ENCODE assay signal across 8 cellular contexts in genomic region chr4:165221306-165221705, GRCh38. TPM values are rescaled to one million over a fixed set of nuclear protein-coding genes. Genes with fewer than 3 reads are reported as not detected.
DNase-seq lines count a peak whose midpoint lies in the region; ATAC-seq, FAIRE-seq and TF ChIP-seq lines count a peak whose summit lies in the region.
"Not testable (repeated sequence)": the region's sequence is repeated elsewhere in the genome, so short reads cannot be mapped to it uniquely, and the experiment has no call there.

No MANE protein-coding gene starts in this region.

- not testable (repeated sequence) for H3K9me3 Mint-ChIP-seq in CD4-positive, alpha-beta memory T cell; activated T-cell treated with anti-CD3 and anti-CD28 coated beads, Interleukin-2, amount 50 U/mL, for 24 hours

- H3K27me3 Mint-ChIP-seq in CD4-positive, alpha-beta memory T cell; activated T-cell treated with anti-CD3 and anti-CD28 coated beads, Interleukin-2, amount 50 U/mL, for 24 hours: not testable (repeated sequence)

- not testable (repeated sequence) for DNase-seq in CD4-positive, alpha-beta memory T cell; RWPE1 (ENCODE audit: low spot score); activated T-cell treated with anti-CD3 and anti-CD28 coated beads, Interleukin-2, amount 50 U/mL, for 24 hours; ascending aorta (ENCODE audit: low spot score in 2 of 2); endothelial cell of umbilical vein (ENCODE audit: low read depth, low spot score); psoas muscle; vagina (ENCODE audit: extremely low spot score in 2 of 2)

- H3K27me3 ChIP-seq in CD4-positive, alpha-beta memory T cell (ENCODE audit: insufficient read depth, low read length); ascending aorta; endothelial cell of umbilical vein (ENCODE audit: control insufficient read depth in 2 of 2, insufficient read depth in 2 of 2, low read length in 2 of 2); liver (ENCODE audit: control insufficient read depth in 4 of 4, insufficient read depth in 4 of 4, low read length in 3 of 4); psoas muscle (ENCODE audit: insufficient read depth in 3 of 3, low read length in 2 of 3); vagina: not testable (repeated sequence)

- not testable (repeated sequence) for BruUV-seq in endothelial cell of umbilical vein (replicated peaks; lab: Mats Ljungman, UMichigan)

- CTCF ChIA-PET in CD4-positive, alpha-beta memory T cell (lab: Charles Lee; ENCODE audit: partially characterized antibody); RWPE1 (lab: Yijun Ruan, JAX); endothelial cell of umbilical vein (lab: Charles Lee): not testable (repeated sequence)

- not testable (repeated sequence) for TF ChIP-seq CTCF in RWPE1 (conservative IDR thresholded peaks at IDR 0.05; ENCODE audit: low read depth); ascending aorta (IDR thresholded peaks at IDR 0.05); endothelial cell of umbilical vein (IDR thresholded peaks at IDR 0.05; ENCODE audit: extremely low read depth in 1 of 2, insufficient read depth in 1 of 2, low read depth in 1 of 2, low read length in 2 of 2); liver (IDR thresholded peaks at IDR 0.05; ENCODE audit: low read depth, low read length, missing input control); psoas muscle (IDR thresholded peaks at IDR 0.05); vagina (IDR thresholded peaks at IDR 0.05)

- not testable (repeated sequence) for ATAC-seq in psoas muscle

- H4K20me1 ChIP-seq in endothelial cell of umbilical vein (replicated peaks; ENCODE audit: control insufficient read depth, extremely low read depth, insufficient read depth, low read length): not testable (repeated sequence)

- H3K4me3 Mint-ChIP-seq in CD4-positive, alpha-beta memory T cell: peak overlapping the region in 1 of 8 donors; percentile 3
- H3K4me3 Mint-ChIP-seq in activated T-cell treated with anti-CD3 and anti-CD28 coated beads, Interleukin-2, amount 50 U/mL, for 24 hours: not testable (repeated sequence)

- FAIRE-seq in endothelial cell of umbilical vein (lab: Jason Lieb, UNC): not testable (repeated sequence)

- intact Hi-C loops in CD4-positive, alpha-beta memory T cell (cut with micrococcal nuclease); psoas muscle (cut with DNase I); vagina (cut with DNase I): not testable (repeated sequence)
- intact Hi-C loops in ascending aorta (cut with DNase I) (loop anchor here (5.0 kb wide), 1 partner anchor 109 kb away; the partner anchor contains the start of gene TMEM192), endothelial cell of umbilical vein (cut with micrococcal nuclease) (loop anchor here (5.0 kb wide), 1 partner anchor 36 kb away; no protein-coding TSS in a partner anchor)

- not testable (repeated sequence) for H3K27ac ChIP-seq in CD4-positive, alpha-beta memory T cell (ENCODE audit: low read depth, low read length)
- H3K27ac ChIP-seq in RWPE1 (peak overlapping the region; percentile 91), ascending aorta (peak overlapping the region; percentile 84 to 85), endothelial cell of umbilical vein (ENCODE audit: insufficient read depth, low read depth, low read length) (peak overlapping the region; percentile 96), liver (ENCODE audit: low read depth in 1 of 2, low read length in 2 of 2) (peak overlapping the region; percentile 69 to 80), psoas muscle (peak overlapping the region; percentile 3), vagina (peak overlapping the region; percentile 1)

- H3K4me1 ChIP-seq in CD4-positive, alpha-beta memory T cell (ENCODE audit: insufficient read depth, low read length); psoas muscle: not testable (repeated sequence)
- H3K4me1 ChIP-seq in ascending aorta (peaks cover 0 to 26% of the 10 kb centered on the region in 2 donors), endothelial cell of umbilical vein (ENCODE audit: control insufficient read depth, extremely low read depth, insufficient read depth, low read length) (peaks cover 21% of the 10 kb centered on the region), liver (ENCODE audit: control insufficient read depth in 4 of 4, insufficient read depth in 4 of 4, low read length in 3 of 4) (peaks cover 2 to 16% (median 8%) of the 10 kb centered on the region in 4 donors), vagina (peaks cover 11% of the 10 kb centered on the region)

- not testable (repeated sequence) for H3K36me3 ChIP-seq in CD4-positive, alpha-beta memory T cell (ENCODE audit: insufficient read depth, low read length); ascending aorta; endothelial cell of umbilical vein (ENCODE audit: control insufficient read depth in 2 of 2, extremely low read depth in 1 of 2, insufficient read depth in 2 of 2, low read length in 2 of 2); liver (ENCODE audit: control insufficient read depth in 4 of 4, insufficient read depth in 3 of 4, low read depth in 1 of 4, low read length in 3 of 4); psoas muscle (ENCODE audit: insufficient read depth in 1 of 2, low read depth in 1 of 2); vagina

- POLR2A ChIA-PET in CD4-positive, alpha-beta memory T cell (lab: Charles Lee; ENCODE audit: partially characterized antibody); RWPE1 (lab: Yijun Ruan, JAX; ENCODE audit: low non-redundant PET); endothelial cell of umbilical vein (lab: Charles Lee): not testable (repeated sequence)

- not testable (repeated sequence) for TF ChIP-seq POLR2A in endothelial cell of umbilical vein (IDR thresholded peaks at IDR 0.05; ENCODE audit: low read depth, low read length); vagina (IDR thresholded peaks at IDR 0.05)

- peaks cover 24 to 50% (median 31%) of the 10 kb centered on the region in 4 donors for H3K4me1 Mint-ChIP-seq in CD4-positive, alpha-beta memory T cell
- H3K4me1 Mint-ChIP-seq in activated T-cell treated with anti-CD3 and anti-CD28 coated beads, Interleukin-2, amount 50 U/mL, for 24 hours (ENCODE audit: low read depth): peaks cover 49% of the 10 kb centered on the region

- 94% methylated on average over 4 of the region's 4 CpGs for WGBS in liver
- WGBS in psoas muscle, 3 donors: 78 to 87% (median 82%) methylated on average over 4 of the region's 4 CpGs

- peak overlapping the region in 5 of 7 donors; percentile 11 to 89 (median 74) for H3K27ac Mint-ChIP-seq in CD4-positive, alpha-beta memory T cell
- H3K27ac Mint-ChIP-seq in activated T-cell treated with anti-CD3 and anti-CD28 coated beads, Interleukin-2, amount 50 U/mL, for 24 hours: peak overlapping the region; percentile 55

- dilution Hi-C loops in endothelial cell of umbilical vein (cut with MboI; ENCODE audit: extremely low pct_ligation_motif_present, low sequenced_read_pairs): not testable (repeated sequence)

- not testable (repeated sequence) for H3K9me1 ChIP-seq in endothelial cell of umbilical vein (replicated peaks; ENCODE audit: control insufficient read depth, extremely low read depth, insufficient read depth, low read length)

- H3K9ac ChIP-seq in endothelial cell of umbilical vein (replicated peaks; ENCODE audit: extremely low read depth, insufficient read depth, low read length); liver (ENCODE audit: low read depth in 1 of 2, low read length in 2 of 2): not testable (repeated sequence)

- TF ChIP-seq RAD21 in liver (IDR thresholded peaks at IDR 0.05): not testable (repeated sequence)

- not testable (repeated sequence) for H3K4me3 ChIP-seq in CD4-positive, alpha-beta memory T cell (ENCODE audit: low read length in 2 of 2); ascending aorta; endothelial cell of umbilical vein (replicated peaks in 1 of 3; ENCODE audit: insufficient read depth in 1 of 3, low read depth in 1 of 3, low read length in 3 of 3); liver (ENCODE audit: low read depth in 1 of 3, low read length in 3 of 3); psoas muscle; vagina

- H3K4me2 ChIP-seq in endothelial cell of umbilical vein (ENCODE audit: insufficient read depth, low read length): not testable (repeated sequence)

- peaks cover 15% of the 10 kb centered on the region for H3K79me2 ChIP-seq in endothelial cell of umbilical vein (ENCODE audit: control insufficient read depth, insufficient read depth, low read length)

- H3K36me3 Mint-ChIP-seq in CD4-positive, alpha-beta memory T cell: peaks cover 14 to 25% of the 10 kb centered on the region in 2 donors
- peaks cover 59% of the 10 kb centered on the region for H3K36me3 Mint-ChIP-seq in activated T-cell treated with anti-CD3 and anti-CD28 coated beads, Interleukin-2, amount 50 U/mL, for 24 hours (ENCODE audit: low read depth)

- not testable (repeated sequence) for H3K9me3 ChIP-seq in CD4-positive, alpha-beta memory T cell (ENCODE audit: control insufficient read depth in 1 of 2, low read length in 2 of 2); ascending aorta; endothelial cell of umbilical vein (replicated peaks; ENCODE audit: control insufficient read depth, insufficient read depth, low read length); liver (ENCODE audit: control insufficient read depth in 4 of 4, low read length in 3 of 4); psoas muscle; vagina

- not testable (repeated sequence) for H2AFZ ChIP-seq in endothelial cell of umbilical vein (ENCODE audit: low read depth, low read length)

RNA-seq across cellular contexts. Expression of gene KLHL2, which starts 13.9 kb away (rescaled TPM):
- total RNA-seq in CD4-positive, alpha-beta memory T cell: 10 to 100 TPM; 18.4 to 19.3 TPM
- polyA plus RNA-seq in CD4-positive, alpha-beta memory T cell: 1 to 10 TPM; 2.1 to 8.2 TPM
- total RNA-seq in ascending aorta (0.96 TPM), endothelial cell of umbilical vein (22.1 and 22.9 TPM in 2 replicates), liver (10 to 100 TPM in 1 of 2 donors, 1 to 10 TPM in 1; 10.0 to 37.9 TPM), psoas muscle (1 to 10 TPM; 3.6 to 7.8 (median 5.2) TPM), vagina (29.5 TPM)
- polyA plus RNA-seq in endothelial cell of umbilical vein (6.9 and 9.9 TPM in 2 replicates), liver (10 to 100 TPM; 11.4 to 15.8 TPM), psoas muscle (1 to 10 TPM; 3.1 to 4.7 (median 4.5) TPM)
- 12.7 and 14.1 TPM in 2 replicates for polyA plus RNA-seq in endothelial cell of umbilical vein (2011; cell fraction: cytosol; rRNA removed)
- polyA plus RNA-seq in endothelial cell of umbilical vein (2011; cell fraction: nucleus; rRNA removed): 17.2 and 24.1 TPM in 2 replicates
- polyA plus RNA-seq in endothelial cell of umbilical vein (2012): 16.7 and 21.8 TPM in 2 replicates
- polyA minus RNA-seq in endothelial cell of umbilical vein: 13.2 and 13.3 TPM in 2 replicates
- polyA minus RNA-seq in endothelial cell of umbilical vein (2011; cell fraction: cytosol; rRNA and poly(A)+ RNA removed): 6.6 TPM
- 13.4 and 13.8 TPM in 2 replicates for polyA minus RNA-seq in endothelial cell of umbilical vein (2011; cell fraction: nucleus; rRNA and poly(A)+ RNA removed)
